ENCODE assay signal across 1 cellular context in the genomic region with DNA sequence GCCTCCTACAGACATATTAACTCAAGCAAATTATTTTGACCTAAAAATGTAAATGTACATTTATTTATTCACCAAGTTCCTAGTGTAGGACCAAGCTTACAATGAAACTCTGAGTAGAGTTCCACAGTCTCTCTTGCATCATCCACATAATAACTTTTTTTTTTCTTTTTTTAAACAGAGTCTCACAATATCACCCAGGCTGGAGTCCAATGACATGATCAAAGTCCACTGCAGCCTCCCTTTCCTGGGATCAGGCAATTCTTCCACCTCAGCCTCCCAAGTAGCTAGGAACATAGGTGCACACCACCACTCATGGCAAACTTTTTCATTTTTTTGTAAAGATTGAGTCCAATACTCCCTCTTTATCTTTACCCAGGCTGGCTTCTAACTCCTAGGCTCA.
A peak's percentile ranks its signal among the peaks of the same experiment; 100 is the strongest.
TF ChIP-seq lines count a peak whose summit lies in the region.

No MANE protein-coding gene starts in this region.

TF ChIP-seq in liver, 16 proteins besides CTCF, POLR2A, EP300 and RAD21 (continued from another document):
- TF ChIP-seq, protein P1, sequence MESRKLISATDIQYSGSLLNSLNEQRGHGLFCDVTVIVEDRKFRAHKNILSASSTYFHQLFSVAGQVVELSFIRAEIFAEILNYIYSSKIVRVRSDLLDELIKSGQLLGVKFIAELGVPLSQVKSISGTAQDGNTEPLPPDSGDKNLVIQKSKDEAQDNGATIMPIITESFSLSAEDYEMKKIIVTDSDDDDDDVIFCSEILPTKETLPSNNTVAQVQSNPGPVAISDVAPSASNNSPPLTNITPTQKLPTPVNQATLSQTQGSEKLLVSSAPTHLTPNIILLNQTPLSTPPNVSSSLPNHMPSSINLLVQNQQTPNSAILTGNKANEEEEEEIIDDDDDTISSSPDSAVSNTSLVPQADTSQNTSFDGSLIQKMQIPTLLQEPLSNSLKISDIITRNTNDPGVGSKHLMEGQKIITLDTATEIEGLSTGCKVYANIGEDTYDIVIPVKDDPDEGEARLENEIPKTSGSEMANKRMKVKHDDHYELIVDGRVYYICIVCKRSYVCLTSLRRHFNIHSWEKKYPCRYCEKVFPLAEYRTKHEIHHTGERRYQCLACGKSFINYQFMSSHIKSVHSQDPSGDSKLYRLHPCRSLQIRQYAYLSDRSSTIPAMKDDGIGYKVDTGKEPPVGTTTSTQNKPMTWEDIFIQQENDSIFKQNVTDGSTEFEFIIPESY (IDR thresholded peaks at IDR 0.05): no peak
- TF ChIP-seq, protein P2, sequence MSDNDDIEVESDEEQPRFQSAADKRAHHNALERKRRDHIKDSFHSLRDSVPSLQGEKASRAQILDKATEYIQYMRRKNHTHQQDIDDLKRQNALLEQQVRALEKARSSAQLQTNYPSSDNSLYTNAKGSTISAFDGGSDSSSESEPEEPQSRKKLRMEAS (IDR thresholded peaks at IDR 0.05): no peak
- TF ChIP-seq HNF4G (IDR thresholded peaks at IDR 0.05): peak; percentile 23
- no peak for TF ChIP-seq JUND (IDR thresholded peaks at IDR 0.05)
- no peak for TF ChIP-seq FOXA2 (IDR thresholded peaks at IDR 0.05)
- no peak for TF ChIP-seq EGR1 (IDR thresholded peaks at IDR 0.05; ENCODE audit: low read depth in 2 of 2)
